Comparison of ENCODE assay signal across 30 cellular contexts in the genomic region with DNA sequence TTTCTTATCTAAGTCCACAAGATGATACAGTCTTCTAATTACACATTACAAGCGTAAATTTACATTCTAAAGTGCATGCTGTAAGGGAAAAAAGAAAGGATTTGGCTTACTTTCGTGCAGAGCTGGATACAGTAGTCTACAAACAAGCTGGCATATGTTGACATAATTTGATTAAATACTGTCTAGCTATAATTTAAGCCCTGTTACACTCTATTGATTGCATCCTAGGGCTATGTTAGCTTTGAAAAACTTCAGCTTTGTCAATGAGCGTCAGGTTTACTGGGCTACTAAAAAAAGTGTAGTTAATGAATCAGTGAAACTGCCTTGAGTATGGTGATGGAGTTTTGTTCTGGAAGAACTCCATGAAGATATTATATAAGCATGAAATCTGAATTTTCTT.
"Had no signal": no experiment of that assay in that cellular context is flagged by ENCODE, and none has a peak within 500 bp of the region (broad histone marks: within the 10 kb centered on the region; RNA-seq: fewer than 3 reads in every experiment).

No MANE protein-coding gene starts in this region.

- H3K9me3 ChIP-seq: adrenal gland, body of pancreas, esophagus squamous epithelium had no signal

- H3K4me3 ChIP-seq: adrenal gland, body of pancreas, esophagus squamous epithelium had no signal

- FAIRE-seq: endometrium, endothelial cell of umbilical vein had no signal

- ATAC-seq: activated CD4-positive, alpha-beta T cell treated with anti-CD3 and anti-CD28 coated beads for 36 hours; activated CD8-positive, alpha-beta memory T cell treated with anti-CD3 and anti-CD28 coated beads, Interleukin-2, amount 10 ng/mL, durations not matched to agents 7 days and 5 days; activated CD8-positive, alpha-beta T cell treated with anti-CD3 and anti-CD28 coated beads, Interleukin-2, amount 10 ng/mL, durations not matched to agents 7 days and 5 days; activated naive CD8-positive, alpha-beta T cell treated with anti-CD3 and anti-CD28 coated beads, Interleukin-2, amount 50 U/mL, for 24 hours; body of pancreas; effector memory CD8-positive, alpha-beta T cell had no signal

- H3K36me3 ChIP-seq: adrenal gland, esophagus squamous epithelium had no signal

- DNase-seq: activated CD4-positive, alpha-beta memory T cell treated with anti-CD3 and anti-CD28 coated beads for 36 hours; activated CD4-positive, alpha-beta T cell treated with anti-CD3 and anti-CD28 coated beads for 36 hours; activated CD4-positive, alpha-beta T cell treated with anti-CD3 and anti-CD28 coated beads, Interleukin-2, amount 10 ng/mL, durations not matched to agents 24 days and 14 days; activated CD4-positive, CD25-positive, alpha-beta regulatory T cell; activated CD4-positive, CD25-positive, alpha-beta regulatory T cell treated with anti-CD3 and anti-CD28 coated beads, Interleukin-2, amount 50 U/mL, for 72 hours; activated CD8-positive, alpha-beta memory T cell treated with anti-CD3 and anti-CD28 coated beads, Interleukin-2, amount 10 ng/mL, durations not matched to agents 7 days and 5 days; activated CD8-positive, alpha-beta memory T cell treated with anti-CD3 and anti-CD28 coated beads, Interleukin-2, amount 50 U/mL, for 4 hours; activated CD8-positive, alpha-beta T cell treated with anti-CD3 and anti-CD28 coated beads, Interleukin-2, amount 10 ng/mL, durations not matched to agents 7 days and 5 days; activated effector memory CD4-positive, alpha-beta T cell treated with anti-CD3 and anti-CD28 coated beads, Interleukin-2, amount 50 U/mL, for 16 hours; activated naive CD4-positive, alpha-beta T cell treated with anti-CD3 and anti-CD28 coated beads for 36 hours; activated naive CD8-positive, alpha-beta T cell treated with anti-CD3 and anti-CD28 coated beads for 36 hours; activated naive CD8-positive, alpha-beta T cell treated with anti-CD3 and anti-CD28 coated beads, Interleukin-2, amount 50 U/mL, for 24 hours; activated T-cell treated with anti-CD3 and anti-CD28 coated beads, Interleukin-2, amount 50 U/mL, for 1 hour; activated T-cell treated with anti-CD3 and anti-CD28 coated beads, Interleukin-2, amount 50 U/mL, for 48 hours; adrenal gland; amygdala; aorta; body of pancreas; caudate nucleus; cortex of kidney; dermis blood vessel endothelial cell; effector CD4-positive, alpha-beta T cell; effector memory CD8-positive, alpha-beta T cell; esophagus squamous epithelium; foreskin melanocyte; head of caudate nucleus; hippocampal formation had no signal

- H3K27ac ChIP-seq: adrenal gland, body of pancreas, epithelial cell of prostate, esophagus squamous epithelium had no signal

- H3K4me1 ChIP-seq: body of pancreas, esophagus squamous epithelium had no signal

- H3K27me3 ChIP-seq: adrenal gland, body of pancreas, esophagus squamous epithelium had no signal
